In genomic region chr16:3961449-3961849, GRCh38 we compare ENCODE assay signal across 9 cellular contexts.
DNase-seq lines count a peak whose midpoint lies in the region; ATAC-seq, FAIRE-seq and TF ChIP-seq lines count a peak whose summit lies in the region.
"Had no signal": no experiment of that assay in that cellular context is flagged by ENCODE, and none has a peak within 500 bp of the region (broad histone marks: within the 10 kb centered on the region; RNA-seq: fewer than 3 reads in every experiment).

No MANE protein-coding gene starts in this region.

- H3K27me3 ChIP-seq in Caco-2 (replicated peaks; ENCODE audit: control insufficient read depth, insufficient read depth, low read length) (no peaks in the 10 kb centered on the region), Peyer's patch (no peaks in the 10 kb centered on the region), rectal smooth muscle tissue (ENCODE audit: control insufficient read depth, insufficient read depth, low read length) (no peaks in the 10 kb centered on the region)

- CTCF ChIA-PET in Caco-2 (lab: Charles Lee), result no interaction called here

- DNase-seq in Caco-2 (no peak), Peyer's patch (no peak), fibroblast of peridontal ligament (ENCODE audit: extremely low read depth) (peak; percentile 40), UCSD-AML1 (lab: John Stamatoyannopoulos, UW; ENCODE audit: unreplicated experiment) (no peak), D721Med (ENCODE audit: insufficient read length, low spot score) (no peak), HuH-7.5 (ENCODE audit: low spot score) (no peak)

- no peaks in the 10 kb centered on the region for H3K36me3 Mint-ChIP-seq in Caco-2 (ENCODE audit: insufficient read depth, unreplicated experiment)

- H3K4me1 ChIP-seq in Caco-2, result peaks cover 4% of the 10 kb centered on the region; the same call in 1 of the 2 replicates
- H3K4me1 ChIP-seq in Peyer's patch, result peaks cover 0 to 11% (median 0%) of the 10 kb centered on the region in 4 donors
- H3K4me1 ChIP-seq in rectal smooth muscle tissue (ENCODE audit: control insufficient read depth, insufficient read depth, low read length), result no peaks in the 10 kb centered on the region

- no peaks in the 10 kb centered on the region for H3K9me3 Mint-ChIP-seq in Caco-2 (ENCODE audit: unreplicated experiment)

- peaks cover 6% of the 10 kb centered on the region for H3K4me1 Mint-ChIP-seq in Caco-2 (ENCODE audit: low read depth, unreplicated experiment)

- H3K27ac ChIP-seq in Peyer's patch (peak overlapping the region in 3 of 4 donors; percentile 25 to 66 (median 55)), rectal smooth muscle tissue (ENCODE audit: low read depth, low read length) (peak overlapping the region; percentile 30)
- H3K27ac ChIP-seq: KMS-11 had no signal

- intact Hi-C loops in Caco-2 (cut with micrococcal nuclease; ENCODE audit: unreplicated experiment), result no loop called here

- H3K36me3 ChIP-seq in Caco-2 (ENCODE audit: control insufficient read depth, insufficient read depth, low read length) (no peaks in the 10 kb centered on the region), Peyer's patch (peaks cover 0 to 11% (median 0%) of the 10 kb centered on the region in 3 donors), rectal smooth muscle tissue (ENCODE audit: control insufficient read depth, insufficient read depth, low read length) (peaks cover 5% of the 10 kb centered on the region)

- BruUV-seq in Caco-2 (replicated peaks; lab: Mats Ljungman, UMichigan), result no TSS peak

- H3K4me3 ChIP-seq in Caco-2 (ENCODE audit: low read depth, low read length), result no peak overlapping the region
- no peak overlapping the region for H3K4me3 ChIP-seq in Peyer's patch
- H3K4me3 ChIP-seq in rectal smooth muscle tissue (ENCODE audit: low read length), result peak overlapping the region; percentile 63

- no peak overlapping the region for H3K27ac Mint-ChIP-seq in Caco-2 (ENCODE audit: unreplicated experiment)

- FAIRE-seq in D721Med (lab: Jason Lieb, UNC), result no peak

- H3K9me3 ChIP-seq in Caco-2 (no peaks in the 10 kb centered on the region), Peyer's patch (no peaks in the 10 kb centered on the region)

- TF ChIP-seq POLR2A in Peyer's patch (IDR thresholded peaks at IDR 0.05), result no peak

- H3K27me3 Mint-ChIP-seq in Caco-2 (ENCODE audit: insufficient read depth, unreplicated experiment), result no peaks in the 10 kb centered on the region

- peak overlapping the region; percentile 66 for H3K4me3 Mint-ChIP-seq in Caco-2 (ENCODE audit: unreplicated experiment)

- TF ChIP-seq CTCF in Caco-2 (IDR thresholded peaks at IDR 0.05; ENCODE audit: insufficient read depth in 1 of 2, low read depth in 1 of 2, low read length in 1 of 2, severe bottlenecking in 1 of 2, unreplicated experiment in 1 of 2) (no peak), Peyer's patch (IDR thresholded peaks at IDR 0.05) (no peak), D721Med (IDR thresholded peaks at IDR 0.05; ENCODE audit: insufficient read depth, missing control alignments) (no peak)

- H3K9ac ChIP-seq in rectal smooth muscle tissue (ENCODE audit: low read length), result no peak overlapping the region
- H3K9ac ChIP-seq: KMS-11 had no signal

- ATAC-seq in GM19324 (IDR thresholded peaks at IDR 0.05; ENCODE audit: low FRiP score, unreplicated experiment), result no peak

- POLR2A ChIA-PET in Caco-2 (lab: Charles Lee), result no interaction called here
